Comparison of ENCODE assay signal across 8 cellular contexts in the genomic region with DNA sequence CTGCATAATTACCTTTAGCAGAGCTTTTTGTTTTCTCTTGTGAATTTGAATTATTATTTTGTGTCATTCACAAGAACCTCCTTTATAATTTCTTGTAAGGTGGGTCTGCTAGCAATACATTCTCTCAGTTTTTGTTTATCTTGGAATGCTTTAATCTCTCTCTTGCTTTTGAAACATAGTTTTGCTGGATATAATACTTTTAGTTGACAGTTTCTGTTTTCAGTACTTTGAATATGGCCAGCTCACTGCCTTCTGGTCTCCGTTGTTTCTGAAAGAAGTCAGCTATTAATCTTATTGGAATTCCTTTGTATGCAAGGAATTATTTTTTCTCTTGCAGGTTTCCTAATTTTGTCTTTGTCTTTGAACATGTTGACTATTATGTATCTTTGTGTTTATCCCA.
"Had no signal": no experiment of that assay in that cellular context is flagged by ENCODE, and none has a peak within 500 bp of the region (broad histone marks: within the 10 kb centered on the region; RNA-seq: fewer than 3 reads in every experiment).

No MANE protein-coding gene starts in this region.

- DNase-seq: IMR-90, KBM-7, KG1 had no signal

- H3K27ac Mint-ChIP-seq: IgD-negative memory B cell had no signal

- H3K27me3 Mint-ChIP-seq: IgD-negative memory B cell had no signal

- H3K4me3 ChIP-seq: K562 had no signal

- H3K27ac ChIP-seq: HL-60, KMS-11 had no signal

- H3K4me1 Mint-ChIP-seq: IgD-negative memory B cell had no signal

- H3K36me3 Mint-ChIP-seq: IgD-negative memory B cell had no signal

- ATAC-seq: HepG2, K562 had no signal

- H3K9ac ChIP-seq: KMS-11 had no signal

- H3K4me3 Mint-ChIP-seq: IgD-negative memory B cell had no signal
